Comparison of ENCODE assay signal across 19 cellular contexts in genomic region chr7:120842131-120842621, GRCh38. TPM values are rescaled to one million over a fixed set of nuclear protein-coding genes. Genes with fewer than 3 reads are reported as not detected.
DNase-seq lines count a peak whose midpoint lies in the region; ATAC-seq and TF ChIP-seq lines count a peak whose summit lies in the region.
"Had no signal": no experiment of that assay in that cellular context is flagged by ENCODE, and none has a peak within 500 bp of the region (broad histone marks: within the 10 kb centered on the region; RNA-seq: fewer than 3 reads in every experiment).

No MANE protein-coding gene starts in this region.

- CTCF ChIA-PET in activated CD4-positive, alpha-beta memory T cell treated with anti-CD3 and anti-CD28 coated beads for 36 hours (lab: Charles Lee): no interaction called here

- H3K9me3 Mint-ChIP-seq in activated CD4-positive, alpha-beta memory T cell treated with anti-CD3 and anti-CD28 coated beads for 36 hours: no peaks in the 10 kb centered on the region
- H3K9me3 Mint-ChIP-seq: CD4-positive, alpha-beta memory T cell; memory B cell had no signal

- H3K27me3 ChIP-seq in stomach: no peaks in the 10 kb centered on the region

- H3K27ac Mint-ChIP-seq in activated CD4-positive, alpha-beta memory T cell treated with anti-CD3 and anti-CD28 coated beads for 36 hours: no peak overlapping the region
- H3K27ac Mint-ChIP-seq: activated naive CD8-positive, alpha-beta T cell; CD4-positive, alpha-beta memory T cell; memory B cell had no signal

- intact Hi-C loops in stomach (cut with DNase I; ENCODE audit: low total_unique reads): no loop called here
- intact Hi-C loops in activated CD4-positive, alpha-beta memory T cell treated with anti-CD3 and anti-CD28 coated beads for 36 hours (cut with micrococcal nuclease): no loop called here

- H3K9me3 ChIP-seq in stomach: no peaks in the 10 kb centered on the region

- no peaks in the 10 kb centered on the region for H3K36me3 Mint-ChIP-seq in activated CD4-positive, alpha-beta memory T cell treated with anti-CD3 and anti-CD28 coated beads for 36 hours
- H3K36me3 Mint-ChIP-seq: activated naive CD8-positive, alpha-beta T cell; CD4-positive, alpha-beta memory T cell; memory B cell had no signal

- no peak overlapping the region for H3K4me3 ChIP-seq in stomach
- H3K4me3 ChIP-seq: PC-9 had no signal

- DNase-seq in NCI-H1436 (lab: John Stamatoyannopoulos, UW) (peak; percentile 11), NCI-H1436 treated with DMSO at 0.1 percent for 48 hours (lab: John Stamatoyannopoulos, UW) (no peak), NCI-H510A treated with DMSO at 0.1 percent for 48 hours (lab: John Stamatoyannopoulos, UW) (peak; percentile 70), iPS-NIHi7 (ENCODE audit: extremely low spot score) (peak; percentile 20), stomach (peak; percentile 33), omental fat pad (ENCODE audit: low spot score) (no peak)
- no peak for DNase-seq in activated CD4-positive, alpha-beta memory T cell treated with anti-CD3 and anti-CD28 coated beads for 36 hours
- DNase-seq in stimulated activated naive CD8-positive, alpha-beta T cell treated with anti-CD3 and anti-CD28 coated beads, Interleukin-15, Interleukin-2, amounts not matched to agents 100 U/mL and 50 U/mL, for 24 hours: no peak
- DNase-seq: CD4-positive, alpha-beta memory T cell; cerebellar nuclear complex; nucleus accumbens; PC-9; SW 1271 had no signal

- POLR2A ChIA-PET in activated CD4-positive, alpha-beta memory T cell treated with anti-CD3 and anti-CD28 coated beads for 36 hours (lab: Charles Lee): interaction anchor here (0.7 kb wide), 1 partner anchor 1543 kb away, joined by 3 read pairs; no protein-coding TSS in a partner anchor

- TF ChIP-seq POLR2A in stomach (IDR thresholded peaks at IDR 0.05): no peak

- no peak for TF ChIP-seq EP300 in stomach (IDR thresholded peaks at IDR 0.05)

- ATAC-seq in omental fat pad (ENCODE audit: low FRiP score): no peak
- no peak for ATAC-seq in stimulated activated naive CD8-positive, alpha-beta T cell treated with anti-CD3 and anti-CD28 coated beads, Interleukin-15, Interleukin-2, amounts not matched to agents 100 U/mL and 50 U/mL, for 24 hours
- ATAC-seq: activated CD4-positive, CD25-positive, alpha-beta regulatory T cell treated with anti-CD3 and anti-CD28 coated beads, Interleukin-2, amount 50 U/mL, for 24 hours; HCT116 had no signal

- peaks cover 0 to 7% (median 2%) of the 10 kb centered on the region in 4 donors for H3K36me3 ChIP-seq in stomach

- no peak overlapping the region for H3K4me3 Mint-ChIP-seq in activated CD4-positive, alpha-beta memory T cell treated with anti-CD3 and anti-CD28 coated beads for 36 hours
- H3K4me3 Mint-ChIP-seq: activated naive CD8-positive, alpha-beta T cell; CD4-positive, alpha-beta memory T cell; memory B cell had no signal

- H3K27ac ChIP-seq in stomach: peak overlapping the region in 3 of 5 donors; percentile 17 to 82 (median 37)
- H3K27ac ChIP-seq: 22Rv1, epithelial cell of prostate, PC-9 had no signal

- H3K4me1 Mint-ChIP-seq in activated CD4-positive, alpha-beta memory T cell treated with anti-CD3 and anti-CD28 coated beads for 36 hours (ENCODE audit: low read depth): no peaks in the 10 kb centered on the region
- H3K4me1 Mint-ChIP-seq: CD4-positive, alpha-beta memory T cell; memory B cell had no signal

- peaks cover 0 to 7% (median 3%) of the 10 kb centered on the region in 4 donors for H3K4me1 ChIP-seq in stomach

- no peaks in the 10 kb centered on the region for H3K27me3 Mint-ChIP-seq in activated CD4-positive, alpha-beta memory T cell treated with anti-CD3 and anti-CD28 coated beads for 36 hours
- H3K27me3 Mint-ChIP-seq: activated naive CD8-positive, alpha-beta T cell; memory B cell had no signal

- TF ChIP-seq CTCF in stomach (IDR thresholded peaks at IDR 0.05) (no peak), omental fat pad (IDR thresholded peaks at IDR 0.05) (no peak)

- 41 to 62% (median 53%) methylated on average over 4 of the region's 4 CpGs for WGBS in stomach, 5 donors

RNA-seq across cellular contexts. Expression of gene TSPAN12, which starts 15.8 kb away (rescaled TPM):
- total RNA-seq in stomach: 10 to 100 TPM in 4 of 5 donors, not detected in 1; 10.7 to 26.6 (median 18.8) TPM
- polyA plus RNA-seq in stomach: 10 to 100 TPM in 2 of 3 donors, 1 to 10 TPM in 1; 9.8 to 25.8 (median 17.5) TPM
- 10 to 100 TPM in 1 of 4 donors, 1 to 10 TPM in 3; 6.5 to 21.3 (median 9.1) TPM for total RNA-seq in omental fat pad
- not detected for total RNA-seq in activated CD4-positive, alpha-beta memory T cell treated with anti-CD3 and anti-CD28 coated beads for 36 hours
- total RNA-seq: CD4-positive, alpha-beta memory T cell had no signal
- polyA plus RNA-seq: CD4-positive, alpha-beta memory T cell had no signal

Comparison
In these comparisons a context has a peak if more than half of its experiments do, and no peak if none do; other contexts are left out.
1. DNase-seq: peak in NCI-H1436 (single experiment), NCI-H510A treated with DMSO at 0.1 percent for 48 hours (single experiment), iPS-NIHi7 (single experiment) and stomach (single experiment); none in NCI-H1436 treated with DMSO at 0.1 percent for 48 hours (single experiment), omental fat pad (single experiment), activated CD4-positive, alpha-beta memory T cell treated with anti-CD3 and anti-CD28 coated beads for 36 hours (single experiment) and stimulated activated naive CD8-positive, alpha-beta T cell treated with anti-CD3 and anti-CD28 coated beads, Interleukin-15, Interleukin-2, amounts not matched to agents 100 U/mL and 50 U/mL, for 24 hours (single experiment).